8 cellular contexts compared by ENCODE assay signal in the genomic region with DNA sequence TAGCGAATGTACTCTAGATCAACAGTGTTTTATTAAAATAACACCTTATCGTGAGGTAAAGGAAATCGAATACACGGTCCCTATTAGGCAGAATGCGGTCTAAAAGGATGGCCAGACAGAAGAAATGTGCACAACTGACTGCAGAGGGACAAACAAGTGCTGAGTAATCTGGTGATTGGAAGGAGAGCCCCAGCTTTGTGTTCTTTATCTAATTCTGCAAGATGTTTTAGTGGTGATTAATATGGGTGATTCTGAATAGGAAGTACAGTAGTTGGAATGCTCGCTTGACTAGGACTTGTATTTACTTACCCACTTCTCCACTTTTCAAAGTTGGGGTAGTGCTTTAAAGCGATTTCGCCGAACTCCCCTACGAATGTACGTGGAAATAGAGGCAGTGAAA. TPM values are rescaled to one million over a fixed set of nuclear protein-coding genes. Genes with fewer than 3 reads are reported as not detected.
A peak's percentile ranks its signal among the peaks of the same experiment; 100 is the strongest.
DNase-seq lines count a peak whose midpoint lies in the region; ATAC-seq lines count a peak whose summit lies in the region.

No MANE protein-coding gene starts in this region.

- H3K9me3 Mint-ChIP-seq in CD4-positive, CD25-positive, alpha-beta regulatory T cell: no peaks in the 10 kb centered on the region
- no peaks in the 10 kb centered on the region for H3K9me3 Mint-ChIP-seq in activated T-helper 2 cell treated with anti-CD3 and anti-CD28 coated beads, Interferon-gamma antibody, Interleukin-2, Interleukin-4, amounts not matched to agents 10 μg/mL and 5 μg/mL and 100 μg/mL, durations not matched to agents 14 hours and 24 hours and 36 hours
- no peaks in the 10 kb centered on the region for H3K9me3 Mint-ChIP-seq in stimulated activated naive B cell treated with anti-CD40 and anti-IgM and Interleukin-4, amounts not matched to agents 10 μg/mL and 1 μg/mL and 100 μg/mL, for 72 hours

- no peak for ATAC-seq in CD4-positive, CD25-positive, alpha-beta regulatory T cell (ENCODE audit: low read depth in 2 of 2)
- peak; percentile 13 to 23 for ATAC-seq in stimulated activated naive B cell treated with anti-CD40 and anti-IgM and Interleukin-4, amounts not matched to agents 10 μg/mL and 1 μg/mL and 100 μg/mL, for 72 hours (replicated peaks)
- no peak for ATAC-seq in GM18858 (IDR thresholded peaks at IDR 0.05; ENCODE audit: unreplicated experiment)

- H3K4me3 ChIP-seq in CD4-positive, CD25-positive, alpha-beta regulatory T cell (ENCODE audit: low read depth, low read length): peak overlapping the region; percentile 92
- H3K4me3 ChIP-seq in iPS-11a (ENCODE audit: low read depth, low read length): peak overlapping the region; percentile 74

- peaks cover 24% of the 10 kb centered on the region for H3K4me1 ChIP-seq in CD4-positive, CD25-positive, alpha-beta regulatory T cell (ENCODE audit: control insufficient read depth, insufficient read depth, low read length, poor library complexity, severe bottlenecking)

- no peaks in the 10 kb centered on the region for H3K27me3 ChIP-seq in CD4-positive, CD25-positive, alpha-beta regulatory T cell (ENCODE audit: control insufficient read depth, insufficient read depth, low read length)

- H3K36me3 ChIP-seq in CD4-positive, CD25-positive, alpha-beta regulatory T cell (ENCODE audit: control insufficient read depth, insufficient read depth, low read length): no peaks in the 10 kb centered on the region

- peak overlapping the region; percentile 88 for H3K27ac ChIP-seq in CD4-positive, CD25-positive, alpha-beta regulatory T cell (ENCODE audit: insufficient read depth, low read length, poor library complexity, severe bottlenecking)

- peaks cover 6% of the 10 kb centered on the region for H3K27me3 Mint-ChIP-seq in CD4-positive, CD25-positive, alpha-beta regulatory T cell
- H3K27me3 Mint-ChIP-seq in activated T-helper 2 cell treated with anti-CD3 and anti-CD28 coated beads, Interferon-gamma antibody, Interleukin-2, Interleukin-4, amounts not matched to agents 10 μg/mL and 5 μg/mL and 100 μg/mL, durations not matched to agents 14 hours and 24 hours and 36 hours (ENCODE audit: low read depth): no peaks in the 10 kb centered on the region
- H3K27me3 Mint-ChIP-seq in stimulated activated naive B cell treated with anti-CD40 and anti-IgM and Interleukin-4, amounts not matched to agents 10 μg/mL and 1 μg/mL and 100 μg/mL, for 72 hours: no peaks in the 10 kb centered on the region

- no peaks in the 10 kb centered on the region for H3K9me3 ChIP-seq in CD4-positive, CD25-positive, alpha-beta regulatory T cell (ENCODE audit: control insufficient read depth in 2 of 2, low read length in 2 of 2)

- peak overlapping the region in 2 of 3 donors; percentile 97 to 98 for H3K27ac Mint-ChIP-seq in CD4-positive, CD25-positive, alpha-beta regulatory T cell
- H3K27ac Mint-ChIP-seq in activated T-helper 2 cell treated with anti-CD3 and anti-CD28 coated beads, Interferon-gamma antibody, Interleukin-2, Interleukin-4, amounts not matched to agents 10 μg/mL and 5 μg/mL and 100 μg/mL, durations not matched to agents 14 hours and 24 hours and 36 hours: peak overlapping the region; percentile 98
- peak overlapping the region; percentile 99 for H3K27ac Mint-ChIP-seq in stimulated activated naive B cell treated with anti-CD40 and anti-IgM and Interleukin-4, amounts not matched to agents 10 μg/mL and 1 μg/mL and 100 μg/mL, for 72 hours

- peaks cover 15 to 48% (median 23%) of the 10 kb centered on the region in 4 donors for H3K4me1 Mint-ChIP-seq in CD4-positive, CD25-positive, alpha-beta regulatory T cell
- peaks cover 29% of the 10 kb centered on the region for H3K4me1 Mint-ChIP-seq in activated T-helper 2 cell treated with anti-CD3 and anti-CD28 coated beads, Interferon-gamma antibody, Interleukin-2, Interleukin-4, amounts not matched to agents 10 μg/mL and 5 μg/mL and 100 μg/mL, durations not matched to agents 14 hours and 24 hours and 36 hours (ENCODE audit: low read depth)
- H3K4me1 Mint-ChIP-seq in stimulated activated naive B cell treated with anti-CD40 and anti-IgM and Interleukin-4, amounts not matched to agents 10 μg/mL and 1 μg/mL and 100 μg/mL, for 72 hours: peaks cover 6 to 20% of the 10 kb centered on the region in 2 donors

- H3K4me3 Mint-ChIP-seq in CD4-positive, CD25-positive, alpha-beta regulatory T cell: peak overlapping the region; percentile 98 to 100 (median 98)
- peak overlapping the region; percentile 98 for H3K4me3 Mint-ChIP-seq in activated T-helper 2 cell treated with anti-CD3 and anti-CD28 coated beads, Interferon-gamma antibody, Interleukin-2, Interleukin-4, amounts not matched to agents 10 μg/mL and 5 μg/mL and 100 μg/mL, durations not matched to agents 14 hours and 24 hours and 36 hours (ENCODE audit: low read depth)
- peak overlapping the region; percentile 95 to 99 for H3K4me3 Mint-ChIP-seq in stimulated activated naive B cell treated with anti-CD40 and anti-IgM and Interleukin-4, amounts not matched to agents 10 μg/mL and 1 μg/mL and 100 μg/mL, for 72 hours

- no peaks in the 10 kb centered on the region for H3K36me3 Mint-ChIP-seq in CD4-positive, CD25-positive, alpha-beta regulatory T cell
- H3K36me3 Mint-ChIP-seq in activated T-helper 2 cell treated with anti-CD3 and anti-CD28 coated beads, Interferon-gamma antibody, Interleukin-2, Interleukin-4, amounts not matched to agents 10 μg/mL and 5 μg/mL and 100 μg/mL, durations not matched to agents 14 hours and 24 hours and 36 hours (ENCODE audit: low read depth): no peaks in the 10 kb centered on the region
- H3K36me3 Mint-ChIP-seq in stimulated activated naive B cell treated with anti-CD40 and anti-IgM and Interleukin-4, amounts not matched to agents 10 μg/mL and 1 μg/mL and 100 μg/mL, for 72 hours: peaks cover 1 to 6% of the 10 kb centered on the region in 2 donors

- intact Hi-C loops in activated T-helper 2 cell treated with anti-CD3 and anti-CD28 coated beads, Interferon-gamma antibody, Interleukin-2, Interleukin-4, amounts not matched to agents 10 μg/mL and 5 μg/mL and 100 μg/mL, durations not matched to agents 14 hours and 24 hours and 36 hours (cut with micrococcal nuclease): loop anchor here (2.0 to 5.0 kb wide), 4 partner anchors 18 to 182 kb away; no protein-coding TSS in a partner anchor

- DNase-seq in CD4-positive, CD25-positive, alpha-beta regulatory T cell: peak in 1 of 3 donors; percentile 9
- peak; percentile 41 for DNase-seq in HT1080 (ENCODE audit: low read depth)
- no peak for DNase-seq in activated T-helper 2 cell treated with anti-CD3 and anti-CD28 coated beads, Interferon-gamma antibody, Interleukin-2, Interleukin-4, amounts not matched to agents 10 μg/mL and 5 μg/mL and 100 μg/mL, durations not matched to agents 14 hours and 24 hours and 36 hours (ENCODE audit: low spot score)
- peak; percentile 3 for DNase-seq in stimulated activated naive B cell treated with anti-CD40 and anti-IgM and Interleukin-4, amounts not matched to agents 10 μg/mL and 1 μg/mL and 100 μg/mL, for 72 hours
- no peak for DNase-seq in mesenteric fat pad (ENCODE audit: low spot score)
- no peak for DNase-seq in hippocampal formation (lab: John Stamatoyannopoulos, UW)

RNA-seq across cellular contexts. Expression of a gene that starts 1.2 kb away (rescaled TPM):
- total RNA-seq in CD4-positive, CD25-positive, alpha-beta regulatory T cell: 23.5 TPM
- polyA plus RNA-seq in CD4-positive, CD25-positive, alpha-beta regulatory T cell: 1 to 10 TPM; 6.4 to 9.9 (median 7.2) TPM
- 6.6 and 7.7 TPM in 2 replicates for total RNA-seq in HT1080 (2014; rRNA removed; shearing (Covaris generic))
- polyA plus RNA-seq in HT1080 (2015; cell fraction: cytosol; rRNA removed): 5.6 and 6.9 TPM in 2 replicates
- polyA plus RNA-seq in HT1080 (2015; cell fraction: nucleus; rRNA removed): 18.2 and 18.7 TPM in 2 replicates
- 10.0 and 12.9 TPM in 2 replicates for total RNA-seq in activated T-helper 2 cell treated with anti-CD3 and anti-CD28 coated beads, Interferon-gamma antibody, Interleukin-2, Interleukin-4, amounts not matched to agents 10 μg/mL and 5 μg/mL and 100 μg/mL, durations not matched to agents 14 hours and 24 hours and 36 hours
- total RNA-seq in mesenteric fat pad: 15.3 TPM

Comparison
In these comparisons a context has a peak if more than half of its experiments do, and no peak if none do; other contexts are left out.
1. ATAC-seq: peak in stimulated activated naive B cell treated with anti-CD40 and anti-IgM and Interleukin-4, amounts not matched to agents 10 μg/mL and 1 μg/mL and 100 μg/mL, for 72 hours (2 of 2); none in CD4-positive, CD25-positive, alpha-beta regulatory T cell (0 of 2) and GM18858 (single experiment).
2. DNase-seq: peak in HT1080 (single experiment) and stimulated activated naive B cell treated with anti-CD40 and anti-IgM and Interleukin-4, amounts not matched to agents 10 μg/mL and 1 μg/mL and 100 μg/mL, for 72 hours (single experiment); none in activated T-helper 2 cell treated with anti-CD3 and anti-CD28 coated beads, Interferon-gamma antibody, Interleukin-2, Interleukin-4, amounts not matched to agents 10 μg/mL and 5 μg/mL and 100 μg/mL, durations not matched to agents 14 hours and 24 hours and 36 hours (single experiment), mesenteric fat pad (single experiment) and hippocampal formation (0 of 2).
3. Peak in every context shown above with its lines, with median percentiles within 50 percentile points of each other: H3K27ac Mint-ChIP-seq and H3K4me3 Mint-ChIP-seq.